In genomic region chr20:34472246-34472925, GRCh38 we compare ENCODE assay signal across 8 cellular contexts. TPM values are rescaled to one million over a fixed set of nuclear protein-coding genes. Genes with fewer than 3 reads are reported as not detected.
DNase-seq lines count a peak whose midpoint lies in the region; ATAC-seq and TF ChIP-seq lines count a peak whose summit lies in the region.
"Had no signal": no experiment of that assay in that cellular context is flagged by ENCODE, and none has a peak within 500 bp of the region (broad histone marks: within the 10 kb centered on the region; RNA-seq: fewer than 3 reads in every experiment).

No MANE protein-coding gene starts in this region.

- no peak overlapping the region for H3K9ac ChIP-seq in subcutaneous abdominal adipose tissue (ENCODE audit: low read length in 5 of 5)

- CTCF ChIA-PET in HEK293 (lab: Yijun Ruan, JAX): interaction anchor here (0.7 to 3.3 kb wide), 9 partner anchors 10 to 282 kb away, joined by 3 to 36 read pairs (median 4); no protein-coding TSS in a partner anchor

- TF ChIP-seq CTCF in HEK293 (tag by site-specific recombination; IDR thresholded peaks at IDR 0.05): no peak

- ATAC-seq in HG03039 (IDR thresholded peaks at IDR 0.05; ENCODE audit: unreplicated experiment): no peak
- ATAC-seq in GM19324 (IDR thresholded peaks at IDR 0.05; ENCODE audit: low FRiP score, unreplicated experiment): no peak

- H3K4me1 ChIP-seq in HEK293 (ENCODE audit: control insufficient read depth, insufficient read depth, low read length) (peaks cover 9% of the 10 kb centered on the region), SJCRH30 (peaks cover 52% of the 10 kb centered on the region), subcutaneous abdominal adipose tissue (ENCODE audit: control insufficient read depth in 5 of 5, insufficient read depth in 5 of 5, low read length in 5 of 5) (peaks cover 0 to 7% (median 5%) of the 10 kb centered on the region in 5 donors)

- H3K27me3 ChIP-seq in SJCRH30: no peaks in the 10 kb centered on the region
- H3K27me3 ChIP-seq in subcutaneous abdominal adipose tissue (ENCODE audit: control insufficient read depth in 5 of 5, insufficient read depth in 4 of 5, low read length in 5 of 5): no peaks in the 10 kb centered on the region

- DNase-seq in SJCRH30 (peak; percentile 40 to 77), fibroblast of the conjunctiva (ENCODE audit: low read depth) (peak; percentile 36)
- no peak for DNase-seq in stimulated activated CD8-positive, alpha-beta memory T cell treated with anti-CD3 and anti-CD28 coated beads, Interleukin-4, amount 100 ng/mL, for 48 hours
- DNase-seq: NCI-H1694 had no signal

- POLR2A ChIA-PET in HEK293 (lab: Yijun Ruan, JAX): no interaction called here

- H3K4me3 ChIP-seq in HEK293 (ENCODE audit: low read depth, low read length): no peak overlapping the region
- no peak overlapping the region for H3K4me3 ChIP-seq in SJCRH30
- H3K4me3 ChIP-seq in subcutaneous abdominal adipose tissue (ENCODE audit: low read depth in 1 of 5, low read length in 5 of 5): no peak overlapping the region

- H3K27ac ChIP-seq in HEK293 (ENCODE audit: extremely low read depth, low read depth, low read length) (no peak overlapping the region; the same call in 1 of the 2 replicates), SJCRH30 (peak overlapping the region; percentile 8; the same call in 1 of the 2 replicates), subcutaneous abdominal adipose tissue (ENCODE audit: low read depth, low read length) (peak overlapping the region; percentile 26)

- H3K9me3 ChIP-seq in HEK293 (ENCODE audit: control insufficient read depth, insufficient read depth, low read depth, low read length) (no peaks in the 10 kb centered on the region), SJCRH30 (replicated peaks) (no peaks in the 10 kb centered on the region), subcutaneous abdominal adipose tissue (ENCODE audit: control insufficient read depth in 5 of 5, low read length in 5 of 5) (no peaks in the 10 kb centered on the region)

- H3K36me3 ChIP-seq in HEK293 (ENCODE audit: control insufficient read depth in 2 of 2, insufficient read depth in 1 of 2, low read length in 2 of 2) (peaks cover 8 to 36% of the 10 kb centered on the region in 2 experiments), SJCRH30 (peaks cover 53% of the 10 kb centered on the region), subcutaneous abdominal adipose tissue (ENCODE audit: control insufficient read depth in 5 of 5, insufficient read depth in 5 of 5, low read length in 5 of 5) (peaks cover 6 to 36% (median 17%) of the 10 kb centered on the region in 5 donors)

TF ChIP-seq in HEK293, 187 proteins besides CTCF, POLR2A, EP300 and RAD21 (continues in another document):
- TF ChIP-seq BCL11A (tag by site-specific recombination; IDR thresholded peaks at IDR 0.05; ENCODE audit: low read depth) (0 out of 2 replicates have a peak, but pooled peaks have one; percentile 19), ZNF362 (tag by site-specific recombination; IDR thresholded peaks at IDR 0.05) (peak; percentile 85), ZBTB20 (tag by site-specific recombination; IDR thresholded peaks at IDR 0.05) (no peak), ZNF768 (tag by site-specific recombination; IDR thresholded peaks at IDR 0.05) (no peak), PRDM4 (tag by site-specific recombination; IDR thresholded peaks at IDR 0.05) (0 out of 2 replicates have a peak, but pooled peaks have one; percentile 12), ZNF510 (tag by site-specific recombination; IDR thresholded peaks at IDR 0.05; ENCODE audit: insufficient replicate concordance) (no peak), ZNF558 (tag by site-specific recombination; IDR thresholded peaks at IDR 0.05) (peak; percentile 43; the same call in 1 of the 2 replicates), ZNF433 (tag by site-specific recombination; IDR thresholded peaks at IDR 0.05; ENCODE audit: low read depth) (no peak), ZEB2 (tag by site-specific recombination; IDR thresholded peaks at IDR 0.05) (peak; percentile 67; the same call in 1 of the 2 replicates), IKZF3 (tag by site-specific recombination; IDR thresholded peaks at IDR 0.05) (peak; percentile 73), ZNF629 (tag by site-specific recombination; IDR thresholded peaks at IDR 0.05) (peak; percentile 39; the same call in 1 of the 2 replicates), ZNF394 (tag by site-specific recombination; IDR thresholded peaks at IDR 0.05; ENCODE audit: borderline replicate concordance) (0 out of 2 replicates have a peak, but pooled peaks have one; percentile 19), KLF1 (tag by site-specific recombination; IDR thresholded peaks at IDR 0.05) (peak; percentile 72), ZSCAN4 (tag by site-specific recombination; IDR thresholded peaks at IDR 0.05) (no peak), ZFP69B (tag by site-specific recombination; IDR thresholded peaks at IDR 0.05) (0 out of 2 replicates have a peak, but pooled peaks have one; percentile 31), ZFP41 (tag by site-specific recombination; IDR thresholded peaks at IDR 0.05; ENCODE audit: borderline replicate concordance) (no peak), ZNF837 (tag by site-specific recombination; IDR thresholded peaks at IDR 0.05) (no peak), ZBTB6 (tag by site-specific recombination; IDR thresholded peaks at IDR 0.05) (no peak), ZFHX2 (tag by site-specific recombination; conservative IDR thresholded peaks at IDR 0.05) (no peak), OSR2 (tag by site-specific recombination; IDR thresholded peaks at IDR 0.05) (peak; percentile 96), ZNF19 (tag by site-specific recombination; IDR thresholded peaks at IDR 0.05; ENCODE audit: low read depth) (no peak), KLF17 (tag by site-specific recombination; IDR thresholded peaks at IDR 0.05) (peak; percentile 77; the same call in 1 of the 2 replicates), ZNF600 (tag by site-specific recombination; IDR thresholded peaks at IDR 0.05) (peak; percentile 69)

RNA-seq across cellular contexts. Expression of gene DYNLRB1, which starts 43.8 kb away (rescaled TPM):
- 199 and 256 TPM in 2 replicates for total RNA-seq in SJCRH30 (2014; rRNA removed; shearing (Covaris generic))
